1 cellular context compared by ENCODE assay signal in genomic region chr20:13784893-13785715, GRCh38.
TF ChIP-seq lines count a peak whose summit lies in the region.

ESF1 (minus strand) TSS chr20:13784919; CDS start chr20:13783140, 1,779 bp downstream.
NDUFAF5 (plus strand) TSS chr20:13785028; CDS start chr20:13785069, 41 bp downstream.

TF ChIP-seq in HepG2, 621 proteins besides CTCF, POLR2A, EP300 and RAD21 (continued from another document and continues in another):
- TF ChIP-seq NR2F6 (IDR thresholded peaks at IDR 0.05) (peak; percentile 49), NR2F6 (CRISPR knock-in tag; IDR thresholded peaks at IDR 0.05) (peak; percentile 87), KDM5B (CRISPR knock-in tag; IDR thresholded peaks at IDR 0.05; ENCODE audit: borderline replicate concordance) (peak; percentile 95), NFE2L2 (IDR thresholded peaks at IDR 0.05; ENCODE audit: low read length) (peak; percentile 28; the same call in 1 of the 2 replicates), ZNF768 (CRISPR knock-in tag; IDR thresholded peaks at IDR 0.05) (peak; percentile 76), SMAD1 (CRISPR knock-in tag; IDR thresholded peaks at IDR 0.05; ENCODE audit: borderline replicate concordance, low read depth) (peak; percentile 76; the same call in 1 of the 2 replicates), KMT2B (CRISPR knock-in tag; IDR thresholded peaks at IDR 0.05) (peak; percentile 100), GTF3A (CRISPR knock-in tag; conservative IDR thresholded peaks at IDR 0.05) (0 out of 2 replicates have a peak, but pooled peaks have one; percentile 52), ZBTB42 (CRISPR knock-in tag; IDR thresholded peaks at IDR 0.05) (peak; percentile 92; the same call in 1 of the 2 replicates), FOSL1 (CRISPR knock-in tag; IDR thresholded peaks at IDR 0.05; ENCODE audit: borderline replicate concordance) (peak; percentile 46; the same call in 1 of the 2 replicates), ZNF674 (CRISPR knock-in tag; IDR thresholded peaks at IDR 0.05; ENCODE audit: low read depth) (0 out of 2 replicates have a peak, but pooled peaks have one; percentile 94), FIP1L1 (IDR thresholded peaks at IDR 0.05; ENCODE audit: borderline replicate concordance, insufficient read depth, low read depth, low read length) (no peak), NR1H2 (CRISPR knock-in tag; IDR thresholded peaks at IDR 0.05; ENCODE audit: borderline replicate concordance, low read depth) (no peak), AHDC1 (CRISPR knock-in tag; IDR thresholded peaks at IDR 0.05; ENCODE audit: borderline replicate concordance) (no peak), RELA (CRISPR knock-in tag; IDR thresholded peaks at IDR 0.05) (peak; percentile 97), ZNF841 (CRISPR knock-in tag; IDR thresholded peaks at IDR 0.05; ENCODE audit: borderline replicate concordance) (peak; percentile 80; the same call in 1 of the 2 replicates), DRAP1 (CRISPR knock-in tag; IDR thresholded peaks at IDR 0.05) (peak; percentile 93), HNF1B (CRISPR knock-in tag; IDR thresholded peaks at IDR 0.05) (peak; percentile 98), ZNF232 (CRISPR knock-in tag; IDR thresholded peaks at IDR 0.05; ENCODE audit: borderline replicate concordance) (peak; percentile 89), ZNF616 (CRISPR knock-in tag; IDR thresholded peaks at IDR 0.05; ENCODE audit: low read depth) (peak; percentile 17; the same call in 1 of the 2 replicates), RAD51 (IDR thresholded peaks at IDR 0.05; ENCODE audit: borderline replicate concordance) (peak; percentile 91), NR2F1 (CRISPR knock-in tag; IDR thresholded peaks at IDR 0.05) (peak in 1 of 2 experiments; percentile 67; a peak in 3 of 4 replicates), HBP1 (CRISPR knock-in tag; IDR thresholded peaks at IDR 0.05; ENCODE audit: low read depth) (peak; percentile 99), MTF1 (CRISPR knock-in tag; IDR thresholded peaks at IDR 0.05) (peak; percentile 89; the same call in 1 of the 2 replicates), ZNF224 (CRISPR knock-in tag; IDR thresholded peaks at IDR 0.05) (peak; percentile 94), ZNF138 (CRISPR knock-in tag; IDR thresholded peaks at IDR 0.05; ENCODE audit: low read depth) (peak; percentile 99), ZNF337 (CRISPR knock-in tag; IDR thresholded peaks at IDR 0.05; ENCODE audit: borderline replicate concordance, low read depth) (no peak), YY1 (IDR thresholded peaks at IDR 0.05; ENCODE audit: insufficient read depth, insufficient replicate concordance, low read depth, low read length) (peak; percentile 81), ZSCAN25 (CRISPR knock-in tag; IDR thresholded peaks at IDR 0.05) (peak; percentile 72), ZNF800 (CRISPR knock-in tag; IDR thresholded peaks at IDR 0.05) (peak; percentile 88), ZNF660 (CRISPR knock-in tag; IDR thresholded peaks at IDR 0.05; ENCODE audit: borderline replicate concordance, low read depth) (0 out of 2 replicates have a peak, but pooled peaks have one; percentile 76), NCOA5 (CRISPR knock-in tag; IDR thresholded peaks at IDR 0.05) (no peak), ETV6 (CRISPR knock-in tag; conservative IDR thresholded peaks at IDR 0.05) (peak; percentile 76), ZXDC (CRISPR knock-in tag; IDR thresholded peaks at IDR 0.05) (no peak; the same call in 1 of the 2 replicates), ZNF451 (CRISPR knock-in tag; IDR thresholded peaks at IDR 0.05) (peak; percentile 98), HINFP (CRISPR knock-in tag; IDR thresholded peaks at IDR 0.05; ENCODE audit: low read depth) (peak; percentile 99), ESRRA (CRISPR knock-in tag; IDR thresholded peaks at IDR 0.05; ENCODE audit: low read depth) (peak; percentile 94), HMGXB3 (CRISPR knock-in tag; IDR thresholded peaks at IDR 0.05; ENCODE audit: borderline replicate concordance) (peak; percentile 91)
